ENCODE assay signal across 5 cellular contexts in the genomic region with DNA sequence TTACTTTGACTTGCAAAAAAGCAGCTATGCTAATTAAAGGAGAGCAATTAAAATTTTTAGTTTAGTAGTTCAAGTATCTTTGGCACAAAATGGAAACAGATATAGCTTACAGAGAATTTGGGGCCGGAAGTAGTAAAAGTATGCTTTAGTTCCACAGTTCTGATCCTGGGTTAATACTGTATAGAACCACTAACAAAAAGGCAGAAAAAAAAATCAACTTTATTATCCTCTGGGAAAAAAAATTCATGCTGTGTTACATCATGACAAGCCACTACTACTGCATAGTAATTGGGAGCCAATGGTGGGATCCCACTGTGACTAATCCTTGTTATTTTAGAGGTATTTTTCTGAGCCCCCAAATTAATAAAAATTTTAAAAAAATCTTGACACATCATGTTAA.
"Had no signal": no experiment of that assay in that cellular context is flagged by ENCODE, and none has a peak within 500 bp of the region (broad histone marks: within the 10 kb centered on the region; RNA-seq: fewer than 3 reads in every experiment).

No MANE protein-coding gene starts in this region.

- H3K27ac ChIP-seq: HL-60 had no signal

- H3K4me3 ChIP-seq: K562 had no signal

- DNase-seq: IMR-90, KBM-7, KG1 had no signal
